Comparison of ENCODE assay signal across 11 cellular contexts in the genomic region with DNA sequence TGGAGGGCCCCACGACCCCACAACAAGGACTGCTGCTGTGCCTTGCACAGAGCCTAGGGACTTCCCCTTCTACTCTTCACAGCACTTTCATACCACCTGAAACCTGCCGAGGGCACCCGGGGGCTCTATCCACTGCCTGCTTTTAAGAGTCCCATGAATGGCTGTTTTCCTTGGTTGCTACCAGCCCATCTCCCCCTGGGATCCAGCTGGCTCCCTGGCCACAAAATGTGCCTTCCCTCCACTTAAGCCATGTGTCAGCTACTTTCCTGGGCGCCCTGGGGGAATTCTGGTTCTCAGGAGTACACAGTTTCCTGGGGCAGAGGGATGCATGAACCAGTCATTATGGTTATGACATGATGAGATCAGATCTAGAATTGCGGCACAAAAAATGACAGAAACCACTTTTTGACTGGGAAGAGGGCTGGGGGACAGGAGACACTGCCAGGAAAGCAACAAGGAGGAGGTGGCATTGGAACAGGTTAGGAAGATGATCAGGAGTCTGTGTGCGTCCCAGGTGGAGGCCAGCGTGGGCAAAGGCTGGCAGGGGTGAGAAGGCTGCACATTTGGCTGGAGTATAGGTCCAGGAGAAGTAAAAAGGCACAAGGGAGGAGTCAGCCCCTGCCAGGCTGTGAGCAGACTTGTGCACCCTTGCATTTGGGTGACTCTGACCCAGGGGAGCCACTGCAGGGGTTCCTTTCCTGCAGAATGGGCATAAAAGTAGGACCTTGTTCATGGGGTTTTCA. TPM values are rescaled to one million over a fixed set of nuclear protein-coding genes. Genes with fewer than 3 reads are reported as not detected.
DNase-seq lines count a peak whose midpoint lies in the region; ATAC-seq and TF ChIP-seq lines count a peak whose summit lies in the region.
"Had no signal": no experiment of that assay in that cellular context is flagged by ENCODE, and none has a peak within 500 bp of the region (broad histone marks: within the 10 kb centered on the region; RNA-seq: fewer than 3 reads in every experiment).

No MANE protein-coding gene starts in this region.

- CTCF ChIA-PET in HEK293 (lab: Yijun Ruan, JAX): no interaction called here
- CTCF ChIA-PET in CD8-positive, alpha-beta memory T cell (lab: Charles Lee): no interaction called here

- peaks cover 22% of the 10 kb centered on the region for H3K27me3 ChIP-seq in CD8-positive, alpha-beta memory T cell (ENCODE audit: insufficient read depth, low read length, poor library complexity, severe bottlenecking)
- H3K27me3 ChIP-seq in MG63: peaks cover 19% of the 10 kb centered on the region

- POLR2A ChIA-PET in HEK293 (lab: Yijun Ruan, JAX): no interaction called here
- POLR2A ChIA-PET in CD8-positive, alpha-beta memory T cell (lab: Charles Lee): no interaction called here

- H3K27me3 Mint-ChIP-seq in activated T-cell treated with anti-CD3 and anti-CD28 coated beads, Interleukin-2, amount 50 U/mL, for 4 hours (ENCODE audit: low read depth): peaks cover 21% of the 10 kb centered on the region
- H3K27me3 Mint-ChIP-seq in stimulated activated naive CD8-positive, alpha-beta T cell treated with anti-CD3 and anti-CD28 coated beads, Interleukin-15, Interleukin-2, amounts not matched to agents 100 ng/mL and 50 ng/mL, for 24 hours: peaks cover 36% of the 10 kb centered on the region
- H3K27me3 Mint-ChIP-seq in CD8-positive, alpha-beta memory T cell: peaks cover 36 to 40% of the 10 kb centered on the region in 2 donors

- no peak overlapping the region for H3K4me3 Mint-ChIP-seq in activated T-cell treated with anti-CD3 and anti-CD28 coated beads, Interleukin-2, amount 50 U/mL, for 4 hours
- peak overlapping the region; percentile 43 for H3K4me3 Mint-ChIP-seq in stimulated activated naive CD8-positive, alpha-beta T cell treated with anti-CD3 and anti-CD28 coated beads, Interleukin-15, Interleukin-2, amounts not matched to agents 100 ng/mL and 50 ng/mL, for 24 hours
- H3K4me3 Mint-ChIP-seq in CD8-positive, alpha-beta memory T cell: no peak overlapping the region
- H3K4me3 Mint-ChIP-seq: mesothelial cell of epicardium had no signal

- no peaks in the 10 kb centered on the region for H3K4me1 ChIP-seq in HEK293 (ENCODE audit: control insufficient read depth, insufficient read depth, low read length)
- peaks cover 19% of the 10 kb centered on the region for H3K4me1 ChIP-seq in CD8-positive, alpha-beta memory T cell (ENCODE audit: insufficient read depth, low read length)

- H3K27ac Mint-ChIP-seq in activated naive CD4-positive, alpha-beta T cell treated with anti-CD3 and anti-CD28 coated beads, Interleukin-2, amount 50 U/mL, for 72 hours: peak overlapping the region; percentile 21 to 44
- H3K27ac Mint-ChIP-seq in stimulated activated naive CD8-positive, alpha-beta T cell treated with anti-CD3 and anti-CD28 coated beads, Interleukin-15, Interleukin-2, amounts not matched to agents 100 ng/mL and 50 ng/mL, for 24 hours: peak overlapping the region; percentile 59
- no peak overlapping the region for H3K27ac Mint-ChIP-seq in CD8-positive, alpha-beta memory T cell
- H3K27ac Mint-ChIP-seq: mesothelial cell of epicardium had no signal

- H3K9me3 ChIP-seq in HEK293 (ENCODE audit: control insufficient read depth, insufficient read depth, low read depth, low read length) (no peaks in the 10 kb centered on the region), MG63 (no peaks in the 10 kb centered on the region)
- H3K9me3 ChIP-seq in CD8-positive, alpha-beta memory T cell (ENCODE audit: low read length): no peaks in the 10 kb centered on the region

- H3K36me3 Mint-ChIP-seq in activated naive CD4-positive, alpha-beta T cell treated with anti-CD3 and anti-CD28 coated beads, Interleukin-2, amount 50 U/mL, for 72 hours: peaks cover 0 to 16% of the 10 kb centered on the region in 2 donors
- no peaks in the 10 kb centered on the region for H3K36me3 Mint-ChIP-seq in activated T-cell treated with anti-CD3 and anti-CD28 coated beads, Interleukin-2, amount 50 U/mL, for 4 hours (ENCODE audit: insufficient read depth)
- H3K36me3 Mint-ChIP-seq in stimulated activated naive CD8-positive, alpha-beta T cell treated with anti-CD3 and anti-CD28 coated beads, Interleukin-15, Interleukin-2, amounts not matched to agents 100 ng/mL and 50 ng/mL, for 24 hours (ENCODE audit: low read depth): no peaks in the 10 kb centered on the region
- H3K36me3 Mint-ChIP-seq in CD8-positive, alpha-beta memory T cell: no peaks in the 10 kb centered on the region
- H3K36me3 Mint-ChIP-seq: mesothelial cell of epicardium had no signal

- no peak overlapping the region for H3K27ac ChIP-seq in HEK293 (ENCODE audit: extremely low read depth, low read depth, low read length)
- H3K27ac ChIP-seq in CD8-positive, alpha-beta memory T cell (ENCODE audit: low read depth, low read length): no peak overlapping the region

- H3K36me3 ChIP-seq in HEK293 (ENCODE audit: control insufficient read depth in 2 of 2, insufficient read depth in 1 of 2, low read length in 2 of 2) (no peaks in the 10 kb centered on the region), MG63 (no peaks in the 10 kb centered on the region)
- H3K36me3 ChIP-seq in CD8-positive, alpha-beta memory T cell (ENCODE audit: insufficient read depth, low read length): no peaks in the 10 kb centered on the region

- peak in 1 of 2 donors; percentile 52 for DNase-seq in activated naive CD4-positive, alpha-beta T cell treated with anti-CD3 and anti-CD28 coated beads, Interleukin-2, amount 50 U/mL, for 72 hours (ENCODE audit: low spot score in 2 of 2)
- no peak for DNase-seq in activated naive CD4-positive, alpha-beta T cell (lab: John Stamatoyannopoulos, UW)
- DNase-seq in activated T-cell treated with anti-CD3 and anti-CD28 coated beads, Interleukin-2, amount 50 U/mL, for 4 hours: no peak
- DNase-seq in superior temporal gyrus (ENCODE audit: extremely low spot score): no peak
- no peak for DNase-seq in CD8-positive, alpha-beta memory T cell
- DNase-seq in MG63: no peak
- DNase-seq: NCI-H82, SHP77 had no signal

- H3K9me3 Mint-ChIP-seq in activated naive CD4-positive, alpha-beta T cell treated with anti-CD3 and anti-CD28 coated beads, Interleukin-2, amount 50 U/mL, for 72 hours: no peaks in the 10 kb centered on the region
- H3K9me3 Mint-ChIP-seq in activated T-cell treated with anti-CD3 and anti-CD28 coated beads, Interleukin-2, amount 50 U/mL, for 4 hours: no peaks in the 10 kb centered on the region
- no peaks in the 10 kb centered on the region for H3K9me3 Mint-ChIP-seq in stimulated activated naive CD8-positive, alpha-beta T cell treated with anti-CD3 and anti-CD28 coated beads, Interleukin-15, Interleukin-2, amounts not matched to agents 100 ng/mL and 50 ng/mL, for 24 hours
- H3K9me3 Mint-ChIP-seq in CD8-positive, alpha-beta memory T cell: peaks cover 0 to 2% (median 0%) of the 10 kb centered on the region in 5 donors

- TF ChIP-seq CTCF in HEK293 (tag by site-specific recombination; IDR thresholded peaks at IDR 0.05): no peak

- no peak overlapping the region for H3K4me3 ChIP-seq in HEK293 (ENCODE audit: low read depth, low read length)
- no peak overlapping the region for H3K4me3 ChIP-seq in CD8-positive, alpha-beta memory T cell (ENCODE audit: low read length)
- no peak overlapping the region for H3K4me3 ChIP-seq in MG63

- peak; percentile 52 to 61 for ATAC-seq in activated naive CD4-positive, alpha-beta T cell treated with anti-CD3 and anti-CD28 coated beads, Interleukin-2, amount 50 U/mL, for 72 hours
- peak; percentile 53 to 63 for ATAC-seq in activated T-cell treated with anti-CD3 and anti-CD28 coated beads, Interleukin-2, amount 50 U/mL, for 4 hours

- peaks cover 39% of the 10 kb centered on the region for H3K4me1 Mint-ChIP-seq in activated T-cell treated with anti-CD3 and anti-CD28 coated beads, Interleukin-2, amount 50 U/mL, for 4 hours (ENCODE audit: low read depth)
- peaks cover 65% of the 10 kb centered on the region for H3K4me1 Mint-ChIP-seq in stimulated activated naive CD8-positive, alpha-beta T cell treated with anti-CD3 and anti-CD28 coated beads, Interleukin-15, Interleukin-2, amounts not matched to agents 100 ng/mL and 50 ng/mL, for 24 hours (ENCODE audit: low read depth)
- peaks cover 18 to 20% (median 18%) of the 10 kb centered on the region in 3 donors for H3K4me1 Mint-ChIP-seq in CD8-positive, alpha-beta memory T cell

TF ChIP-seq in HEK293, 187 proteins besides CTCF, POLR2A, EP300 and RAD21:
- peak; percentile 57 for TF ChIP-seq ZIC2 (tag by site-specific recombination; IDR thresholded peaks at IDR 0.05)
- TF ChIP-seq ZNF664 (tag by site-specific recombination; IDR thresholded peaks at IDR 0.05): no peak
TF ChIP-seq in HEK293: peak in this region for 1.

RNA-seq across cellular contexts. Expression of a gene that starts 3.2 kb away (rescaled TPM):
- total RNA-seq in activated naive CD4-positive, alpha-beta T cell treated with anti-CD3 and anti-CD28 coated beads, Interleukin-2, amount 50 U/mL, for 72 hours: 10 to 100 TPM in 1 of 2 donors, under 1 TPM in 1; 0.84 to 41.5 TPM
- total RNA-seq in activated T-cell treated with anti-CD3 and anti-CD28 coated beads, Interleukin-2, amount 50 U/mL, for 4 hours: 10 to 100 TPM; 13.7 to 17.5 (median 14.9) TPM
- total RNA-seq in CD8-positive, alpha-beta memory T cell: 1 to 10 TPM; 1.5 to 1.9 TPM
- polyA plus RNA-seq in CD8-positive, alpha-beta memory T cell: not detected
- 0.82 TPM in 1 of 2 replicates, not detected in the other for total RNA-seq in MG63 (2014; rRNA removed; shearing (Covaris generic); ENCODE audit: low replicate concordance)

RNA-seq across cellular contexts. Expression of a gene that starts 40.6 kb away (rescaled TPM):
- total RNA-seq in activated naive CD4-positive, alpha-beta T cell treated with anti-CD3 and anti-CD28 coated beads, Interleukin-2, amount 50 U/mL, for 72 hours: 10 to 100 TPM; 30.8 to 50.4 TPM
- 10 to 100 TPM; 51.9 to 58.3 (median 53.2) TPM for total RNA-seq in activated T-cell treated with anti-CD3 and anti-CD28 coated beads, Interleukin-2, amount 50 U/mL, for 4 hours
- total RNA-seq in CD8-positive, alpha-beta memory T cell: 10 to 100 TPM; 37.0 to 37.6 TPM
- polyA plus RNA-seq in CD8-positive, alpha-beta memory T cell: 31.6 TPM
- 33.8 and 35.9 TPM in 2 replicates for total RNA-seq in MG63 (2014; rRNA removed; shearing (Covaris generic); ENCODE audit: low replicate concordance)

Comparison
In these comparisons a context has a peak if more than half of its experiments do, and no peak if none do; other contexts are left out.
1. H3K27ac Mint-ChIP-seq: peak in activated naive CD4-positive, alpha-beta T cell treated with anti-CD3 and anti-CD28 coated beads, Interleukin-2, amount 50 U/mL, for 72 hours (2 of 2) and stimulated activated naive CD8-positive, alpha-beta T cell treated with anti-CD3 and anti-CD28 coated beads, Interleukin-15, Interleukin-2, amounts not matched to agents 100 ng/mL and 50 ng/mL, for 24 hours (single experiment); none in CD8-positive, alpha-beta memory T cell (0 of 8).